Comparison of ENCODE assay signal across 1 cellular context in genomic region chr14:104151546-104152245, GRCh38.
TF ChIP-seq lines count a peak whose summit lies in the region.

No MANE protein-coding gene starts in this region.

TF ChIP-seq in GM23338, 12 proteins besides CTCF, POLR2A, EP300 and RAD21:
- TF ChIP-seq, protein P1, sequence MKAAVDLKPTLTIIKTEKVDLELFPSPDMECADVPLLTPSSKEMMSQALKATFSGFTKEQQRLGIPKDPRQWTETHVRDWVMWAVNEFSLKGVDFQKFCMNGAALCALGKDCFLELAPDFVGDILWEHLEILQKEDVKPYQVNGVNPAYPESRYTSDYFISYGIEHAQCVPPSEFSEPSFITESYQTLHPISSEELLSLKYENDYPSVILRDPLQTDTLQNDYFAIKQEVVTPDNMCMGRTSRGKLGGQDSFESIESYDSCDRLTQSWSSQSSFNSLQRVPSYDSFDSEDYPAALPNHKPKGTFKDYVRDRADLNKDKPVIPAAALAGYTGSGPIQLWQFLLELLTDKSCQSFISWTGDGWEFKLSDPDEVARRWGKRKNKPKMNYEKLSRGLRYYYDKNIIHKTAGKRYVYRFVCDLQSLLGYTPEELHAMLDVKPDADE (IDR thresholded peaks at IDR 0.05), result no peak
- no peak for TF ChIP-seq EZH2phosphoT487 (IDR thresholded peaks at IDR 0.05; ENCODE audit: unreplicated experiment)
- TF ChIP-seq STAT1 (IDR thresholded peaks at IDR 0.05; ENCODE audit: unreplicated experiment), result no peak
- TF ChIP-seq ZNF331 (CRISPR knock-in tag; IDR thresholded peaks at IDR 0.05; ENCODE audit: low read depth), result no peak
- TF ChIP-seq CREB1 (CRISPR knock-in tag; IDR thresholded peaks at IDR 0.05; ENCODE audit: low read depth), result no peak
- no peak for TF ChIP-seq EZH2 (IDR thresholded peaks at IDR 0.05; ENCODE audit: low read depth, unreplicated experiment)
- no peak for TF ChIP-seq NANOG (IDR thresholded peaks at IDR 0.05; ENCODE audit: borderline replicate concordance)
